ENCODE assay signal across 8 cellular contexts in the genomic region with DNA sequence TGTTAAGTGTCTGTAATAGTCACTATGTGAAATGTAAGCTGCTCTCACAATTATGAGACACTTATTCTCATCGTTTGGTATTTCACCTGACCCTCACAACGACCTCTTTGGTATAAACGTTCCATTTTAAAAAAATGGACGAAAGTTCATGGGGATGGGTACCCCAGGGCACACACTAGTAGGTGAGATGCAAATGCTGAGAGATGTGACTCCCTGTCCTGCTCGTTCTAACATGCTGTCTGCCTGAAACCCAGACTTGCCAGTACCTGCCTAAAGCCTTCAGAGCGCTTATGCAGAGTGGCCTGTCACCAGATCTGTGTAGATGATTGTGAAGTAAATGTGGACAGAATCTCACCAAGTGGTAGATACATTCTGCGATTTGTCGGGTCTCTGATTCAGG. TPM values are rescaled to one million over a fixed set of nuclear protein-coding genes. Genes with fewer than 3 reads are reported as not detected.
A peak's percentile ranks its signal among the peaks of the same experiment; 100 is the strongest.
DNase-seq lines count a peak whose midpoint lies in the region; ATAC-seq and TF ChIP-seq lines count a peak whose summit lies in the region.
"Not testable (repeated sequence)": the region's sequence is repeated elsewhere in the genome, so short reads cannot be mapped to it uniquely, and the experiment has no call there.

No MANE protein-coding gene starts in this region.

- TF ChIP-seq CTCF in OCI-LY1 (IDR thresholded peaks at IDR 0.05; ENCODE audit: low read length); fibroblast of pulmonary artery (IDR thresholded peaks at IDR 0.05; ENCODE audit: low read length, missing control alignments): not testable (repeated sequence)

- H3K4me3 ChIP-seq in OCI-LY1 (ENCODE audit: low read depth, low read length, poor library complexity, severe bottlenecking): peak overlapping the region; percentile 65
- H3K4me3 ChIP-seq in adipocyte (ENCODE audit: low read length): peak overlapping the region; percentile 80
- peak overlapping the region; percentile 54 for H3K4me3 ChIP-seq in fibroblast of pulmonary artery (replicated peaks; ENCODE audit: low read depth, low read length)
- H3K4me3 ChIP-seq in mononuclear cell (ENCODE audit: low read length): peak overlapping the region; percentile 43

- ATAC-seq in GM21381 (IDR thresholded peaks at IDR 0.05; ENCODE audit: unreplicated experiment) (peak; percentile 23), HG03064 (IDR thresholded peaks at IDR 0.05; ENCODE audit: low read depth, unreplicated experiment) (peak; percentile 26)
- peak; percentile 29 for ATAC-seq in stimulated activated memory B cell treated with anti-CD40 and anti-IgM and Interleukin-4, amounts not matched to agents 10 μg/mL and 1 μg/mL and 100 μg/mL, for 72 hours

- peak overlapping the region; percentile 59 for H3K4me2 ChIP-seq in OCI-LY1 (ENCODE audit: low read length)

- not testable (repeated sequence) for H3K36me3 ChIP-seq in OCI-LY1 (ENCODE audit: insufficient read depth, low read length); adipocyte (ENCODE audit: control insufficient read depth, insufficient read depth, low read length, severe bottlenecking)

- in situ Hi-C loops in Caki2 (cut with HindIII; ENCODE audit: low pct_unique_long_range_greater_than_20kb, low sequenced_read_pairs): not testable (repeated sequence)

- H3K27ac ChIP-seq in OCI-LY1 (ENCODE audit: low read depth, low read length, poor library complexity, severe bottlenecking): not testable (repeated sequence)

- peak; percentile 10 for DNase-seq in Caki2 (ENCODE audit: low read depth)
- not testable (repeated sequence) for DNase-seq in adipocyte (ENCODE audit: low read depth); fibroblast of pulmonary artery (ENCODE audit: low read depth)

- H3K9ac ChIP-seq in OCI-LY1 (ENCODE audit: low read length): peak overlapping the region; percentile 42; the same call in 1 of the 2 replicates
- peak overlapping the region; percentile 77 for H3K9ac ChIP-seq in adipocyte (ENCODE audit: low read length)

- not testable (repeated sequence) for H3K4me1 ChIP-seq in OCI-LY1 (ENCODE audit: insufficient read depth, low read length, severe bottlenecking); adipocyte (ENCODE audit: control insufficient read depth, insufficient read depth, low read length); mononuclear cell (ENCODE audit: insufficient read depth, low read length)

- not testable (repeated sequence) for H2AFZ ChIP-seq in OCI-LY1 (ENCODE audit: low read length)

- not testable (repeated sequence) for H4K20me1 ChIP-seq in OCI-LY1 (ENCODE audit: insufficient read depth, low read length)

- H3K4me3 Mint-ChIP-seq in stimulated activated memory B cell treated with anti-CD40 and anti-IgM and Interleukin-4, amounts not matched to agents 10 μg/mL and 1 μg/mL and 100 μg/mL, for 72 hours: peak overlapping the region; percentile 89

- H3F3A ChIP-seq in OCI-LY1 (ENCODE audit: insufficient read depth, low read length): not testable (repeated sequence)

- H3K9me2 ChIP-seq in OCI-LY1 (ENCODE audit: low read depth, low read length): not testable (repeated sequence)

- not testable (repeated sequence) for H3K9me3 ChIP-seq in OCI-LY1 (ENCODE audit: low read length); adipocyte (ENCODE audit: control insufficient read depth, low read length); mononuclear cell (ENCODE audit: low read depth, low read length)

- H3K27ac Mint-ChIP-seq in stimulated activated memory B cell treated with anti-CD40 and anti-IgM and Interleukin-4, amounts not matched to agents 10 μg/mL and 1 μg/mL and 100 μg/mL, for 72 hours: not testable (repeated sequence)

- H3K27me3 Mint-ChIP-seq in stimulated activated memory B cell treated with anti-CD40 and anti-IgM and Interleukin-4, amounts not matched to agents 10 μg/mL and 1 μg/mL and 100 μg/mL, for 72 hours: not testable (repeated sequence)

- not testable (repeated sequence) for H3K4me1 Mint-ChIP-seq in stimulated activated memory B cell treated with anti-CD40 and anti-IgM and Interleukin-4, amounts not matched to agents 10 μg/mL and 1 μg/mL and 100 μg/mL, for 72 hours

- H3K36me3 Mint-ChIP-seq in stimulated activated memory B cell treated with anti-CD40 and anti-IgM and Interleukin-4, amounts not matched to agents 10 μg/mL and 1 μg/mL and 100 μg/mL, for 72 hours: not testable (repeated sequence)

- H3K79me2 ChIP-seq in OCI-LY1 (ENCODE audit: insufficient read depth, low read length): not testable (repeated sequence)

- H3K27me3 ChIP-seq in OCI-LY1 (ENCODE audit: insufficient read depth, low read length); adipocyte (replicated peaks; ENCODE audit: control insufficient read depth, insufficient read depth, low read length); mononuclear cell (ENCODE audit: insufficient read depth, low read length): not testable (repeated sequence)

- H3K9me3 Mint-ChIP-seq in stimulated activated memory B cell treated with anti-CD40 and anti-IgM and Interleukin-4, amounts not matched to agents 10 μg/mL and 1 μg/mL and 100 μg/mL, for 72 hours: not testable (repeated sequence)

RNA-seq across cellular contexts. Expression of a gene that starts 0.6 kb away (rescaled TPM):
- total RNA-seq in Caki2 (2014; rRNA removed; shearing (Covaris generic); ENCODE audit: low replicate concordance): 4.0 and 4.3 TPM in 2 replicates
- 2.1 TPM for total RNA-seq in mononuclear cell
